In genomic region chr3:125519678-125520562, GRCh38 we compare ENCODE assay signal across 9 cellular contexts. TPM values are rescaled to one million over a fixed set of nuclear protein-coding genes. Genes with fewer than 3 reads are reported as not detected.
DNase-seq lines count a peak whose midpoint lies in the region; ATAC-seq, FAIRE-seq and TF ChIP-seq lines count a peak whose summit lies in the region.
"Had no signal": no experiment of that assay in that cellular context is flagged by ENCODE, and none has a peak within 500 bp of the region (broad histone marks: within the 10 kb centered on the region; RNA-seq: fewer than 3 reads in every experiment).

SNX4 (minus strand) TSS chr3:125520202; CDS start chr3:125520172, 30 bp downstream.

- no peak for TF ChIP-seq CTCF in kidney (IDR thresholded peaks at IDR 0.05; ENCODE audit: borderline replicate concordance, extremely low read depth, insufficient read depth)

- no peaks in the 10 kb centered on the region for H3K9me3 ChIP-seq in kidney (ENCODE audit: control insufficient read depth in 1 of 2, low read length in 2 of 2)

- no peak for FAIRE-seq in kidney (lab: Jason Lieb, UNC)
- FAIRE-seq: endometrium had no signal

- no peaks in the 10 kb centered on the region for H3K36me3 ChIP-seq in kidney (ENCODE audit: control insufficient read depth in 1 of 2, insufficient read depth in 2 of 2, low read length in 2 of 2)

- DNase-seq in AML-193 (lab: John Stamatoyannopoulos, UW) (peak; percentile 97), NCI-H460 (ENCODE audit: extremely low read depth, low read depth) (peak; percentile 81), cerebellar nuclear complex (lab: John Stamatoyannopoulos, UW) (peak; percentile 51 to 72), kidney (peak; percentile 98)
- peak; percentile 75 for DNase-seq in activated CD4-positive, alpha-beta T cell treated with anti-CD3 and anti-CD28 coated beads for 1 hour
- DNase-seq in stimulated activated CD4-positive, alpha-beta T cell treated with anti-CD3 and anti-CD28 coated beads, Interleukin-15, amount 100 ng/mL, for 1 hour (ENCODE audit: low read depth in 1 of 2, low spot score in 1 of 2), result peak; percentile 69 to 76

- peak within 1 kb of the TSS; percentile 95 to 98 for H3K9ac ChIP-seq in kidney (ENCODE audit: low read length in 2 of 2)

- ATAC-seq in HG03432 (IDR thresholded peaks at IDR 0.05; ENCODE audit: unreplicated experiment), result peak; percentile 86

- H3K4me3 ChIP-seq in kidney (ENCODE audit: low read length in 2 of 2), result peak within 1 kb of the TSS; percentile 90 to 91

- intact Hi-C loops in kidney (cut with DNase I), result no loop called here

- TF ChIP-seq POLR2A in GM19193 (IDR thresholded peaks at IDR 0.05; ENCODE audit: extremely low read depth, insufficient read depth, insufficient read length), result peak; percentile 74

- peaks cover 2 to 4% of the 10 kb centered on the region in 2 donors for H3K4me1 ChIP-seq in kidney (ENCODE audit: control insufficient read depth in 1 of 2, insufficient read depth in 1 of 2, low read depth in 1 of 2, low read length in 2 of 2)

- peak within 1 kb of the TSS; percentile 71 to 95 for H3K27ac ChIP-seq in kidney (ENCODE audit: low read depth in 2 of 2, low read length in 2 of 2)

RNA-seq across cellular contexts. Expression of gene SNX4, which starts in this region (rescaled TPM):
- total RNA-seq in NCI-H460 (2014; rRNA removed; shearing (Covaris generic)), result 33.2 and 35.4 TPM in 2 replicates
- polyA plus RNA-seq in NCI-H460 (2014; cell fraction: nucleus; rRNA removed), result 27.5 and 48.8 TPM in 2 replicates
- 46.1 TPM for total RNA-seq in kidney
- polyA plus RNA-seq in kidney (ENCODE audit: insufficient read depth, low read depth, low replicate concordance), result 32.5 TPM

Comparison
In these comparisons a context has a peak if more than half of its experiments do, and no peak if none do; other contexts are left out.
1. Peak in every context shown above with its lines: DNase-seq, ATAC-seq, H3K4me3 ChIP-seq and H3K27ac ChIP-seq.